ENCODE assay signal across 8 cellular contexts in genomic region chr6:122399348-122400120, GRCh38. TPM values are rescaled to one million over a fixed set of nuclear protein-coding genes. Genes with fewer than 3 reads are reported as not detected.
A peak's percentile ranks its signal among the peaks of the same experiment; 100 is the strongest.
DNase-seq lines count a peak whose midpoint lies in the region; ATAC-seq and TF ChIP-seq lines count a peak whose summit lies in the region.

TSS of gene HSF2 (plus strand) at chr6:122399652. CDS start at chr6:122399738, 86 bp downstream.

- no TSS peak for BruUV-seq in IMR-90 (replicated peaks; lab: Mats Ljungman, UMichigan)

- H2AFZ ChIP-seq in IMR-90 (replicated peaks; ENCODE audit: low read length, poor library complexity): peak within 1 kb of the TSS; percentile 99

- H3K27ac ChIP-seq in IMR-90 (ENCODE audit: insufficient read depth, low read length): peak within 1 kb of the TSS; percentile 84
- H3K27ac ChIP-seq in mucosa of rectum (ENCODE audit: low read depth in 2 of 2, low read length in 2 of 2): peak within 1 kb of the TSS; percentile 65 to 77

- no peaks in the 10 kb centered on the region for H3K9me1 ChIP-seq in IMR-90 (ENCODE audit: insufficient read depth, low read length)

- peak within 1 kb of the TSS; percentile 75; the same call in 1 of the 2 replicates for H4K91ac ChIP-seq in IMR-90 (ENCODE audit: insufficient read depth, low read depth, low read length)

- TF ChIP-seq CTCF in IMR-90 (conservative IDR thresholded peaks at IDR 0.05; ENCODE audit: low read depth, low read length): peak; percentile 35; the same call in 1 of the 2 replicates
- TF ChIP-seq CTCF in epithelial cell of proximal tubule (conservative IDR thresholded peaks at IDR 0.05; ENCODE audit: low read depth, low read length): peak; percentile 13

- TF ChIP-seq POLR2A in IMR-90 (IDR thresholded peaks at IDR 0.05; ENCODE audit: low read depth, low read length): peak; percentile 68; the same call in 1 of the 2 replicates

- no peak within 1 kb of the TSS for H2BK20ac ChIP-seq in IMR-90 (ENCODE audit: low read depth, low read length)

- H3K4me1 ChIP-seq in IMR-90 (ENCODE audit: control insufficient read depth, insufficient read depth, low read length) (no peaks in the 10 kb centered on the region), mucosa of rectum (ENCODE audit: control insufficient read depth in 2 of 2, insufficient read depth in 2 of 2, low read length in 2 of 2) (peaks cover 3 to 9% of the 10 kb centered on the region in 2 donors)

- H3K56ac ChIP-seq in IMR-90 (ENCODE audit: extremely low read depth, insufficient read depth, low read length): peak within 1 kb of the TSS; percentile 91

- H3K36me3 ChIP-seq in IMR-90 (ENCODE audit: control insufficient read depth, insufficient read depth, low read length) (no peaks in the 10 kb centered on the region), mucosa of rectum (ENCODE audit: control insufficient read depth in 2 of 2, insufficient read depth in 2 of 2, low read length in 2 of 2) (no peaks in the 10 kb centered on the region)

- H3K9ac ChIP-seq in IMR-90 (ENCODE audit: low read depth, low read length) (peak within 1 kb of the TSS; percentile 91), mucosa of rectum (ENCODE audit: low read depth in 1 of 2, low read length in 2 of 2) (peak within 1 kb of the TSS; percentile 93 to 95)

- H3K9me3 ChIP-seq in IMR-90 (ENCODE audit: control insufficient read depth, insufficient read depth, low read length): no peaks in the 10 kb centered on the region
- H3K9me3 ChIP-seq in mucosa of rectum (ENCODE audit: control insufficient read depth in 2 of 2, low read length in 2 of 2): no peaks in the 10 kb centered on the region

- peak within 1 kb of the TSS; percentile 97 for H3K23ac ChIP-seq in IMR-90 (ENCODE audit: low read depth, low read length)

- dilution Hi-C loops in IMR-90 (cut with HindIII; ENCODE audit: low sequenced_read_pairs, unreplicated experiment): no loop called here

- H3K4ac ChIP-seq in IMR-90 (ENCODE audit: low read depth, low read length): peak within 1 kb of the TSS; percentile 92

- DNase-seq in DMS 273 treated with DMSO at 0.1 percent for 48 hours (lab: John Stamatoyannopoulos, UW) (peak; percentile 89), IMR-90 (peak; percentile 99), OCI-M1 (lab: John Stamatoyannopoulos, UW) (peak; percentile 99), activated T-cell treated with anti-CD3 and anti-CD28 coated beads for 4 hours (peak; percentile 87), epithelial cell of proximal tubule (ENCODE audit: low read depth) (peak; percentile 87)
- DNase-seq in stimulated activated CD8-positive, alpha-beta memory T cell treated with anti-CD3 and anti-CD28 coated beads, Interleukin-4, amount 100 ng/mL, for 48 hours: peak; percentile 92

- CTCF ChIA-PET in IMR-90 (lab: Yijun Ruan, JAX): interaction anchor here (1.0 to 1.2 kb wide), 3 partner anchors 9 to 131 kb away, joined by 3 read pairs; no protein-coding TSS in a partner anchor

- H3K27me3 ChIP-seq in IMR-90 (ENCODE audit: control insufficient read depth, insufficient read depth, low read length) (no peaks in the 10 kb centered on the region), mucosa of rectum (ENCODE audit: control insufficient read depth in 2 of 2, insufficient read depth in 2 of 2, low read length in 2 of 2) (no peaks in the 10 kb centered on the region)

- in situ Hi-C loops in IMR-90 (cut with MboI; ENCODE audit: low sequenced_read_pairs): no loop called here

- intact Hi-C loops in IMR-90 (cut with micrococcal nuclease): loop anchor here (5.0 kb wide), 2 partner anchors 43 to 73 kb away; partner anchors contain the start of gene SERINC1

- ATAC-seq in GM21528 (IDR thresholded peaks at IDR 0.05; ENCODE audit: low FRiP score, unreplicated experiment) (peak; percentile 99), IMR-90 (ENCODE audit: low read depth) (peak; percentile 98)

- peak within 1 kb of the TSS; percentile 98 for H3K4me2 ChIP-seq in IMR-90 (ENCODE audit: low read depth, low read length)

- H3K18ac ChIP-seq in IMR-90 (ENCODE audit: low read depth, low read length): peak within 1 kb of the TSS; percentile 31; the same call in 1 of the 2 replicates

- H4K20me1 ChIP-seq in IMR-90 (ENCODE audit: insufficient read depth, low read length): no peaks in the 10 kb centered on the region

- peak within 1 kb of the TSS; percentile 91 for H2AK9ac ChIP-seq in IMR-90 (replicated peaks; ENCODE audit: low read depth, low read length, poor library complexity)

- H2BK5ac ChIP-seq in IMR-90 (ENCODE audit: low read depth, low read length, poor library complexity, severe bottlenecking): peak within 1 kb of the TSS; percentile 53

- peak within 1 kb of the TSS; percentile 47; the same call in 1 of the 2 replicates for H2BK120ac ChIP-seq in IMR-90 (ENCODE audit: low read depth, low read length)

- whole genome bisulfite sequencing in IMR-90 (ENCODE audit: extremely low coverage in 2 of 2, insufficient read length in 1 of 2), 2 experiments: 1% methylated on average over 23 of the region's 82 CpGs; no CpG with 5 or more reads in 1 of the 2 experiments

- H2AK5ac ChIP-seq in IMR-90 (ENCODE audit: low read depth, low read length): no peak within 1 kb of the TSS

- peak within 1 kb of the TSS; percentile 87 for H3K14ac ChIP-seq in IMR-90 (replicated peaks; ENCODE audit: low read depth, low read length)

- no peak within 1 kb of the TSS for H2BK15ac ChIP-seq in IMR-90 (ENCODE audit: low read depth, low read length)

- POLR2A ChIA-PET in IMR-90 (lab: Charles Lee; ENCODE audit: unreplicated experiment): interaction anchor here (0.5 kb wide), 1 partner anchor 1285 kb away, joined by 3 read pairs; no protein-coding TSS in a partner anchor

- peak within 1 kb of the TSS; percentile 66 to 86; a peak in 3 of 4 replicates for H4K8ac ChIP-seq in IMR-90 (ENCODE audit: low read depth in 2 of 2, low read length in 2 of 2)

- no peak for TF ChIP-seq RAD21 in IMR-90 (IDR thresholded peaks at IDR 0.05; ENCODE audit: low read length)

- peak within 1 kb of the TSS; percentile 27; the same call in 1 of the 2 replicates for H4K5ac ChIP-seq in IMR-90 (ENCODE audit: low read depth, low read length)

- H3K79me1 ChIP-seq in IMR-90 (ENCODE audit: low read depth in 1 of 2, low read length in 2 of 2): peaks cover 8 to 39% of the 10 kb centered on the region in 2 experiments

- H3K4me3 ChIP-seq in IMR-90 (ENCODE audit: insufficient read depth, low read depth, low read length): peak within 1 kb of the TSS; percentile 94
- peak within 1 kb of the TSS; percentile 91 for H3K4me3 ChIP-seq in epithelial cell of proximal tubule (ENCODE audit: low read depth, low read length)
- peak within 1 kb of the TSS; percentile 88 to 96 for H3K4me3 ChIP-seq in mucosa of rectum (ENCODE audit: low read length in 2 of 2)

TF ChIP-seq in IMR-90, 13 proteins besides CTCF, POLR2A, EP300 and RAD21:
- TF ChIP-seq CHD1 (IDR thresholded peaks at IDR 0.05; ENCODE audit: low read depth, low read length) (no peak), MXI1 (IDR thresholded peaks at IDR 0.05; ENCODE audit: borderline replicate concordance, low read depth, low read length) (peak; percentile 59), USF2 (IDR thresholded peaks at IDR 0.05; ENCODE audit: low read depth, low read length) (peak; percentile 96), BHLHE40 (IDR thresholded peaks at IDR 0.05; ENCODE audit: low read depth, low read length) (peak; percentile 98), ELK1 (IDR thresholded peaks at IDR 0.05; ENCODE audit: borderline replicate concordance, low read depth, low read length) (no peak), MAZ (IDR thresholded peaks at IDR 0.05; ENCODE audit: borderline replicate concordance, low read depth, low read length) (peak; percentile 54; the same call in 1 of the 2 replicates), CEBPB (IDR thresholded peaks at IDR 0.05; ENCODE audit: low read depth, low read length) (no peak), RFX5 (IDR thresholded peaks at IDR 0.05; ENCODE audit: low read depth, low read length) (no peak), NFE2L2 (IDR thresholded peaks at IDR 0.05; ENCODE audit: low read depth, low read length) (no peak), FOS (IDR thresholded peaks at IDR 0.05; ENCODE audit: low read depth, low read length) (0 out of 2 replicates have a peak, but pooled peaks have one; percentile 13), MAFK (IDR thresholded peaks at IDR 0.05; ENCODE audit: low read depth, low read length) (no peak), SMC3 (IDR thresholded peaks at IDR 0.05; ENCODE audit: low read depth, low read length) (no peak), RCOR1 (IDR thresholded peaks at IDR 0.05; ENCODE audit: insufficient replicate concordance, low read length) (no peak)
TF ChIP-seq in IMR-90: peak in this region for 5.

RNA-seq across cellular contexts. Expression of gene HSF2, which starts in this region (rescaled TPM):
- total RNA-seq in IMR-90 (2012; rRNA removed): 28.9 and 31.1 TPM in 2 replicates
- polyA plus RNA-seq in IMR-90 (2012; rRNA removed): 17.6 and 19.0 TPM in 2 replicates
- polyA plus RNA-seq in IMR-90 (2012; cell fraction: cytosol; rRNA removed): 4.1 and 10.5 TPM in 2 replicates
- polyA plus RNA-seq in IMR-90 (2012; cell fraction: nucleus; rRNA removed; ENCODE audit: low replicate concordance): 6.2 and 53.7 TPM in 2 replicates
- 17.1 and 20.5 TPM in 2 replicates for total RNA-seq in epithelial cell of proximal tubule

Comparison
In these comparisons a context has a peak if more than half of its experiments do, and no peak if none do; other contexts are left out.
1. Peak in every context shown above with its lines: DNase-seq, ATAC-seq, H3K4me3 ChIP-seq and H3K27ac ChIP-seq.